In the genomic region with DNA sequence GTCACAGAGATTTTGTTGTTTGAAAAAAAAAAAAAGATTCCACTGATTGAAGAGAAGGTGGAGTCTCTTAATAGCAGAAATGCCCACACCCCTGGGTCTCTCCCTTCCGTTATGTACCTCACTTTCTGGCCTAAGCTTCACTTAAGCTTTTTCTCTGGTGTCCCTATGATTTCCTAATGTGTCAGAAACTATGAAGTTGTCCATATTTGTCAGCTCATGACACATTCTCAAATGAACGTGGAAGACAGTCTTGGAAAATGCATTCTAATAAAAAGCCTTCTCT, we compare ENCODE assay signal across 22 cellular contexts. TPM values are rescaled to one million over a fixed set of nuclear protein-coding genes. Genes with fewer than 3 reads are reported as not detected.
DNase-seq lines count a peak whose midpoint lies in the region; ATAC-seq and TF ChIP-seq lines count a peak whose summit lies in the region.
"Had no signal": no experiment of that assay in that cellular context is flagged by ENCODE, and none has a peak within 500 bp of the region (broad histone marks: within the 10 kb centered on the region; RNA-seq: fewer than 3 reads in every experiment).

No MANE protein-coding gene starts in this region.

- CTCF ChIA-PET in Panc1 (lab: Charles Lee) = no interaction called here

- peak overlapping the region; percentile 89 for H3K27ac ChIP-seq in left ventricle myocardium inferior (replicated peaks)
- H3K27ac ChIP-seq in Panc1 (ENCODE audit: low read length) = peak overlapping the region; percentile 18; the same call in 1 of the 2 replicates
- peak overlapping the region; percentile 38 for H3K27ac ChIP-seq in lower lobe of right lung
- peak overlapping the region; percentile 30 for H3K27ac ChIP-seq in upper lobe of right lung
- H3K27ac ChIP-seq: SJSA1 had no signal

- POLR2A ChIA-PET in Panc1 (lab: Charles Lee) = no interaction called here

- no peaks in the 10 kb centered on the region for H3K36me3 ChIP-seq in left ventricle myocardium inferior
- no peaks in the 10 kb centered on the region for H3K36me3 ChIP-seq in Panc1 (ENCODE audit: control insufficient read depth, insufficient read depth, low read length)
- H3K36me3 ChIP-seq in lower lobe of right lung = no peaks in the 10 kb centered on the region
- H3K36me3 ChIP-seq in upper lobe of right lung = no peaks in the 10 kb centered on the region
- H3K36me3 ChIP-seq: SJSA1 had no signal

- no peaks in the 10 kb centered on the region for H3K36me3 Mint-ChIP-seq in activated T-cell treated with anti-CD3 and anti-CD28 coated beads, Interleukin-2, amount 50 U/mL, for 72 hours (ENCODE audit: insufficient read depth in 2 of 2)
- H3K36me3 Mint-ChIP-seq: CD4-positive, alpha-beta memory T cell had no signal

- BruUV-seq in Panc1 (replicated peaks; lab: Mats Ljungman, UMichigan) = no TSS peak

- ATAC-seq in Panc1 (no peak), lower lobe of right lung (no peak), upper lobe of right lung (no peak), HG03571 (IDR thresholded peaks at IDR 0.05; ENCODE audit: unreplicated experiment) (no peak)
- ATAC-seq in activated T-cell treated with anti-CD3 and anti-CD28 coated beads, Interleukin-2, amount 50 U/mL, for 72 hours (replicated peaks in 1 of 2) = no peak
- ATAC-seq: A549, K562, PC-3, Right ventricle myocardium inferior had no signal

- peaks cover 4% of the 10 kb centered on the region for H3K4me1 Mint-ChIP-seq in activated T-cell treated with anti-CD3 and anti-CD28 coated beads, Interleukin-2, amount 50 U/mL, for 72 hours (ENCODE audit: low read depth)
- H3K4me1 Mint-ChIP-seq: CD4-positive, alpha-beta memory T cell had no signal

- in situ Hi-C loops in Panc1 (cut with HindIII; ENCODE audit: low pct_unique_long_range_greater_than_20kb, low sequenced_read_pairs) = no loop called here

- H3K4me1 ChIP-seq in left ventricle myocardium inferior (peaks cover 41% of the 10 kb centered on the region), Panc1 (ENCODE audit: control insufficient read depth, insufficient read depth, low read length) (peaks cover 12% of the 10 kb centered on the region), lower lobe of right lung (peaks cover 21% of the 10 kb centered on the region), upper lobe of right lung (peaks cover 15% of the 10 kb centered on the region)
- H3K4me1 ChIP-seq: SJSA1 had no signal

- H3K27me3 ChIP-seq in left ventricle myocardium inferior (ENCODE audit: low read depth) (peaks cover 26% of the 10 kb centered on the region), Panc1 (ENCODE audit: control insufficient read depth, insufficient read depth, low read length) (no peaks in the 10 kb centered on the region), lower lobe of right lung (ENCODE audit: low read depth) (peaks cover 8% of the 10 kb centered on the region), upper lobe of right lung (peaks cover 1% of the 10 kb centered on the region)
- H3K27me3 ChIP-seq: SJSA1 had no signal

- DNase-seq in left ventricle myocardium inferior (no peak), cardiac septum (ENCODE audit: low spot score) (no peak), Panc1 (ENCODE audit: low read depth, low spot score) (no peak), lower lobe of right lung (no peak), upper lobe of right lung (no peak)
- no peak for DNase-seq in activated T-cell treated with anti-CD3 and anti-CD28 coated beads, Interleukin-2, amount 50 U/mL, for 72 hours
- DNase-seq: C1 segment of cervical spinal cord; CD4-positive, alpha-beta memory T cell; DMS 273 treated with DMSO at 0.1 percent for 48 hours; DMS79; GF-D8; MM.1S; NCI-H2029; NCI-H446; NCI-H524 treated with DMSO at 0.1 percent for 48 hours; NCI-H774; PC-3 had no signal

- H3K4me3 ChIP-seq in left ventricle myocardium inferior = no peak overlapping the region
- H3K4me3 ChIP-seq in Panc1 (ENCODE audit: low read depth in 2 of 2, low read length in 2 of 2) = no peak overlapping the region
- H3K4me3 ChIP-seq in lower lobe of right lung = no peak overlapping the region
- no peak overlapping the region for H3K4me3 ChIP-seq in upper lobe of right lung
- H3K4me3 ChIP-seq: A549, K562, SJSA1 had no signal

- peaks cover 36% of the 10 kb centered on the region for H3K27me3 Mint-ChIP-seq in activated T-cell treated with anti-CD3 and anti-CD28 coated beads, Interleukin-2, amount 50 U/mL, for 72 hours (ENCODE audit: low read depth)

- no peak overlapping the region for H3K27ac Mint-ChIP-seq in activated T-cell treated with anti-CD3 and anti-CD28 coated beads, Interleukin-2, amount 50 U/mL, for 72 hours
- H3K27ac Mint-ChIP-seq: CD4-positive, alpha-beta memory T cell had no signal

- H3K4me3 Mint-ChIP-seq in activated T-cell treated with anti-CD3 and anti-CD28 coated beads, Interleukin-2, amount 50 U/mL, for 72 hours = no peak overlapping the region
- H3K4me3 Mint-ChIP-seq: CD4-positive, alpha-beta memory T cell had no signal

- intact Hi-C loops in left ventricle myocardium inferior (cut with micrococcal nuclease) (no loop called here), cardiac septum (cut with DNase I) (no loop called here), Panc1 (cut with micrococcal nuclease; ENCODE audit: unreplicated experiment) (no loop called here), lower lobe of right lung (cut with DNase I) (no loop called here), upper lobe of right lung (cut with DNase I) (no loop called here)

- TF ChIP-seq CTCF in left ventricle myocardium inferior (IDR thresholded peaks at IDR 0.05; ENCODE audit: borderline replicate concordance) (no peak), Panc1 (IDR thresholded peaks at IDR 0.05) (no peak), lower lobe of right lung (IDR thresholded peaks at IDR 0.05) (no peak), upper lobe of right lung (IDR thresholded peaks at IDR 0.05) (no peak)

- H3K9me3 ChIP-seq in left ventricle myocardium inferior (replicated peaks) (no peaks in the 10 kb centered on the region), Panc1 (ENCODE audit: control insufficient read depth, insufficient read depth, low read depth, low read length) (no peaks in the 10 kb centered on the region), lower lobe of right lung (no peaks in the 10 kb centered on the region), upper lobe of right lung (no peaks in the 10 kb centered on the region)
- H3K9me3 ChIP-seq: A549, SJSA1 had no signal

- no peaks in the 10 kb centered on the region for H3K9me3 Mint-ChIP-seq in activated T-cell treated with anti-CD3 and anti-CD28 coated beads, Interleukin-2, amount 50 U/mL, for 72 hours
- H3K9me3 Mint-ChIP-seq: CD4-positive, alpha-beta memory T cell had no signal

RNA-seq across cellular contexts. Expression of a gene that starts 5.4 kb away (rescaled TPM):
- total RNA-seq in left ventricle myocardium inferior = 11.8 TPM
- total RNA-seq in cardiac septum = 19.6 TPM
- total RNA-seq in Panc1 (2021; ENCODE audit: unreplicated experiment) = 159 TPM
- polyA plus RNA-seq in Panc1 (2012; ENCODE audit: insufficient read length) = 224 TPM
- 82.7 TPM for total RNA-seq in lower lobe of right lung
- 154 TPM for total RNA-seq in upper lobe of right lung
- under 1 TPM in 1 of 2 donors, not detected in 1; 0.17 TPM for total RNA-seq in activated T-cell treated with anti-CD3 and anti-CD28 coated beads, Interleukin-2, amount 50 U/mL, for 72 hours
- total RNA-seq: CD4-positive, alpha-beta memory T cell; SJSA1 had no signal
- polyA plus RNA-seq: CD4-positive, alpha-beta memory T cell; K562 had no signal

Comparison
In these comparisons a context has a peak if more than half of its experiments do, and no peak if none do; other contexts are left out.
1. H3K27ac ChIP-seq: peak in every context shown above with its lines; median percentile 89 in left ventricle myocardium inferior; 38 in lower lobe of right lung; 30 in upper lobe of right lung; 18 in Panc1.
2. RNA of a gene that starts 5.4 kb away (total RNA-seq): 159 TPM in Panc1 (single experiment), 154 TPM in upper lobe of right lung (single experiment), 82.7 TPM in lower lobe of right lung (single experiment), 19.6 TPM in cardiac septum (single experiment) and 11.8 TPM in left ventricle myocardium inferior (single experiment); 0.17 TPM in activated T-cell treated with anti-CD3 and anti-CD28 coated beads, Interleukin-2, amount 50 U/mL, for 72 hours; every median in the first group is over 10 times any median in the second.